ENCODE assay signal across 8 cellular contexts in genomic region chr5:158695595-158696330, GRCh38.
A peak's percentile ranks its signal among the peaks of the same experiment; 100 is the strongest.
DNase-seq lines count a peak whose midpoint lies in the region; ATAC-seq and TF ChIP-seq lines count a peak whose summit lies in the region.

No MANE protein-coding gene starts in this region.

- H3K9me3 ChIP-seq in DOHH2 (ENCODE audit: control insufficient read depth, insufficient read depth, low read length) (no peaks in the 10 kb centered on the region), osteoblast (ENCODE audit: low read depth, low read length) (no peaks in the 10 kb centered on the region), thyroid gland (no peaks in the 10 kb centered on the region)

- H3K4me2 ChIP-seq in DOHH2 (ENCODE audit: low read length) (peak overlapping the region; percentile 50), osteoblast (ENCODE audit: insufficient read depth, low read length) (peak overlapping the region; percentile 0)

- H3K9me2 ChIP-seq in DOHH2 (replicated peaks; ENCODE audit: control insufficient read depth, low read length) = no peaks in the 10 kb centered on the region

- H3K9me3 Mint-ChIP-seq in activated T-helper 17 cell treated with anti-CD3 and anti-CD28 coated beads, Interleukin-2, amount 50 U/mL, for 72 hours = no peaks in the 10 kb centered on the region

- H2AFZ ChIP-seq in osteoblast (ENCODE audit: low read length) = no peak overlapping the region

- no peaks in the 10 kb centered on the region for H4K20me1 ChIP-seq in DOHH2 (ENCODE audit: control insufficient read depth, insufficient read depth, low read depth, low read length)
- no peaks in the 10 kb centered on the region for H4K20me1 ChIP-seq in osteoblast (ENCODE audit: insufficient read depth, low read length)

- H3K27me3 ChIP-seq in DOHH2 (ENCODE audit: control insufficient read depth, low read length) = no peaks in the 10 kb centered on the region
- peaks cover 25% of the 10 kb centered on the region for H3K27me3 ChIP-seq in foreskin keratinocyte
- H3K27me3 ChIP-seq in osteoblast (ENCODE audit: insufficient read depth, low read length) = no peaks in the 10 kb centered on the region
- H3K27me3 ChIP-seq in thyroid gland = no peaks in the 10 kb centered on the region

- H3K27ac ChIP-seq in DOHH2 (ENCODE audit: low read depth, low read length) (peak overlapping the region; percentile 33), foreskin keratinocyte (no peak overlapping the region), osteoblast (ENCODE audit: low read depth, low read length) (peak overlapping the region; percentile 56), thyroid gland (no peak overlapping the region)

- H3K79me2 ChIP-seq in DOHH2 (ENCODE audit: control insufficient read depth, low read length) (no peaks in the 10 kb centered on the region), osteoblast (ENCODE audit: insufficient read depth, low read length) (no peaks in the 10 kb centered on the region)

- no peaks in the 10 kb centered on the region for H3K36me3 Mint-ChIP-seq in activated T-helper 17 cell treated with anti-CD3 and anti-CD28 coated beads, Interleukin-2, amount 50 U/mL, for 72 hours (ENCODE audit: low read depth)

- H3F3A ChIP-seq in DOHH2 (ENCODE audit: control insufficient read depth, insufficient read depth) = 0 out of 2 replicates have a peak, but pooled peaks cover 2% of the 10 kb centered on the region

- H3K27ac Mint-ChIP-seq in activated T-helper 17 cell treated with anti-CD3 and anti-CD28 coated beads, Interleukin-2, amount 50 U/mL, for 72 hours = no peak overlapping the region

- ATAC-seq in GM21528 (IDR thresholded peaks at IDR 0.05; ENCODE audit: low FRiP score, unreplicated experiment) (peak; percentile 90), foreskin keratinocyte (peak; percentile 76)
- peak; percentile 74 for ATAC-seq in activated T-helper 17 cell treated with anti-CD3 and anti-CD28 coated beads, Interleukin-2, amount 50 U/mL, for 72 hours (replicated peaks)

- intact Hi-C loops in thyroid gland (cut with DNase I) = loop anchor here (2.0 to 10.0 kb wide), 2 partner anchors 411 to 521 kb away; no protein-coding TSS in a partner anchor

- H3K27me3 Mint-ChIP-seq in activated T-helper 17 cell treated with anti-CD3 and anti-CD28 coated beads, Interleukin-2, amount 50 U/mL, for 72 hours = peaks cover 14% of the 10 kb centered on the region

- TF ChIP-seq CTCF in DOHH2 (IDR thresholded peaks at IDR 0.05; ENCODE audit: low read depth, low read length, poor library complexity, severe bottlenecking) = peak; percentile 99
- TF ChIP-seq CTCF in foreskin keratinocyte (conservative IDR thresholded peaks at IDR 0.05) = peak; percentile 86
- peak; percentile 99 for TF ChIP-seq CTCF in osteoblast (IDR thresholded peaks at IDR 0.05; ENCODE audit: extremely low read depth, low read depth, low read length)
- peak; percentile 88 to 96 (median 92) for TF ChIP-seq CTCF in thyroid gland (IDR thresholded peaks at IDR 0.05)

- no peak for TF ChIP-seq POLR2A in thyroid gland (IDR thresholded peaks at IDR 0.05)

- no peaks in the 10 kb centered on the region for H3K4me1 Mint-ChIP-seq in activated T-helper 17 cell treated with anti-CD3 and anti-CD28 coated beads, Interleukin-2, amount 50 U/mL, for 72 hours

- H3K4me3 ChIP-seq in DOHH2 (ENCODE audit: low read length) (peak overlapping the region; percentile 26), osteoblast (ENCODE audit: insufficient read depth, low read length) (no peak overlapping the region), thyroid gland (replicated peaks in 1 of 3) (no peak overlapping the region)

- no peak overlapping the region for H3K4me3 Mint-ChIP-seq in activated T-helper 17 cell treated with anti-CD3 and anti-CD28 coated beads, Interleukin-2, amount 50 U/mL, for 72 hours

- DNase-seq in HuH-7.5 (ENCODE audit: low spot score) = peak; percentile 41
- peak; percentile 36 for DNase-seq in RPMI7951 (ENCODE audit: low read depth)
- peak in 1 of 2 donors; percentile 25 for DNase-seq in foreskin keratinocyte
- DNase-seq in osteoblast (ENCODE audit: insufficient read length, low spot score, missing footprints) = peak; percentile 89
- DNase-seq in thyroid gland = peak; percentile 68 to 70

- WGBS in thyroid gland, 2 donors = 1 to 2% methylated on average over 7 of the region's 7 CpGs

- H3K4me1 ChIP-seq in DOHH2 (ENCODE audit: control insufficient read depth, low read length) (peaks cover 41% of the 10 kb centered on the region), foreskin keratinocyte (no peaks in the 10 kb centered on the region), osteoblast (ENCODE audit: insufficient read depth, low read length) (peaks cover 39% of the 10 kb centered on the region), thyroid gland (peaks cover 0 to 7% of the 10 kb centered on the region in 2 donors)

- H3K36me3 ChIP-seq in DOHH2 (ENCODE audit: control insufficient read depth, low read length) = peaks cover 4% of the 10 kb centered on the region
- H3K36me3 ChIP-seq in osteoblast (ENCODE audit: insufficient read depth, low read length) = peaks cover 6% of the 10 kb centered on the region
- H3K36me3 ChIP-seq in thyroid gland = no peaks in the 10 kb centered on the region

Comparison
In these comparisons a context has a peak if more than half of its experiments do, and no peak if none do; other contexts are left out.
1. H3K27ac ChIP-seq: peak in DOHH2 (single experiment) and osteoblast (single experiment); none in foreskin keratinocyte (single experiment) and thyroid gland (0 of 3).
2. Peak in every context shown above with its lines, with median percentiles within 50 percentile points of each other: CTCF ChIP-seq and ATAC-seq.